14 cellular contexts compared by ENCODE assay signal in genomic region chr4:95289028-95289634, GRCh38.
DNase-seq lines count a peak whose midpoint lies in the region; ATAC-seq and TF ChIP-seq lines count a peak whose summit lies in the region.
"Had no signal": no experiment of that assay in that cellular context is flagged by ENCODE, and none has a peak within 500 bp of the region (broad histone marks: within the 10 kb centered on the region; RNA-seq: fewer than 3 reads in every experiment).

No MANE protein-coding gene starts in this region.

- H3K9me3 Mint-ChIP-seq in activated CD4-positive, alpha-beta T cell treated with anti-CD3 and anti-CD28 coated beads, Interleukin-2, amount 10 ng/mL, durations not matched to agents 24 days and 14 days, result no peaks in the 10 kb centered on the region
- H3K9me3 Mint-ChIP-seq: stimulated activated memory B cell treated with anti-CD40 and anti-IgM and Interleukin-4, amounts not matched to agents 10 μg/mL and 1 μg/mL and 100 μg/mL, for 72 hours had no signal

- no peak for TF ChIP-seq CTCF in GM13977 (IDR thresholded peaks at IDR 0.05; ENCODE audit: extremely low read depth, insufficient read depth, missing control alignments)
- TF ChIP-seq CTCF in fibroblast of mammary gland (conservative IDR thresholded peaks at IDR 0.05; ENCODE audit: control insufficient read depth, insufficient read depth, low read depth, low read length), result no peak

- H3K4me1 Mint-ChIP-seq in activated CD4-positive, alpha-beta T cell treated with anti-CD3 and anti-CD28 coated beads, Interleukin-2, amount 10 ng/mL, durations not matched to agents 24 days and 14 days, result peaks cover 17% of the 10 kb centered on the region
- H3K4me1 Mint-ChIP-seq: stimulated activated memory B cell treated with anti-CD40 and anti-IgM and Interleukin-4, amounts not matched to agents 10 μg/mL and 1 μg/mL and 100 μg/mL, for 72 hours had no signal

- no peak overlapping the region for H3K4me3 Mint-ChIP-seq in activated CD4-positive, alpha-beta T cell treated with anti-CD3 and anti-CD28 coated beads, Interleukin-2, amount 10 ng/mL, durations not matched to agents 24 days and 14 days
- H3K4me3 Mint-ChIP-seq: stimulated activated memory B cell treated with anti-CD40 and anti-IgM and Interleukin-4, amounts not matched to agents 10 μg/mL and 1 μg/mL and 100 μg/mL, for 72 hours; WTC11 had no signal

- DNase-seq in GM13977 (ENCODE audit: low spot score), result peak; percentile 10
- DNase-seq in MV-4-11 (lab: John Stamatoyannopoulos, UW), result peak; percentile 37
- DNase-seq in fibroblast of mammary gland (ENCODE audit: low read depth), result peak; percentile 8
- no peak for DNase-seq in stimulated activated CD4-positive, alpha-beta T cell treated with anti-CD3 and anti-CD28 coated beads, Interleukin-12 subunit alpha, Interleukin-12 subunit beta, amount 100 ng/mL, for 4 hours
- no peak for DNase-seq in activated CD4-positive, alpha-beta T cell treated with anti-CD3 and anti-CD28 coated beads, Interleukin-2, amount 10 ng/mL, durations not matched to agents 24 days and 14 days
- DNase-seq in activated CD4-positive, alpha-beta T cell treated with anti-CD3 and anti-CD28 coated beads, Interleukin-2, amount 50 U/mL, for 1 hour, result no peak
- DNase-seq: amniotic stem cell, Caco-2, NCI-H2171, psoas muscle had no signal

- H3K27me3 Mint-ChIP-seq in activated CD4-positive, alpha-beta T cell treated with anti-CD3 and anti-CD28 coated beads, Interleukin-2, amount 10 ng/mL, durations not matched to agents 24 days and 14 days, result no peaks in the 10 kb centered on the region
- H3K27me3 Mint-ChIP-seq: stimulated activated memory B cell treated with anti-CD40 and anti-IgM and Interleukin-4, amounts not matched to agents 10 μg/mL and 1 μg/mL and 100 μg/mL, for 72 hours had no signal

- H3K36me3 Mint-ChIP-seq in activated CD4-positive, alpha-beta T cell treated with anti-CD3 and anti-CD28 coated beads, Interleukin-2, amount 10 ng/mL, durations not matched to agents 24 days and 14 days (ENCODE audit: low read depth), result no peaks in the 10 kb centered on the region
- H3K36me3 Mint-ChIP-seq: stimulated activated memory B cell treated with anti-CD40 and anti-IgM and Interleukin-4, amounts not matched to agents 10 μg/mL and 1 μg/mL and 100 μg/mL, for 72 hours had no signal

- no peak overlapping the region for H3K4me3 ChIP-seq in fibroblast of mammary gland (ENCODE audit: control insufficient read depth, low read depth, low read length)
- H3K4me3 ChIP-seq: psoas muscle had no signal

- ATAC-seq in GM21825 (IDR thresholded peaks at IDR 0.05; ENCODE audit: unreplicated experiment), result peak; percentile 60
- ATAC-seq in HG03108 (IDR thresholded peaks at IDR 0.05; ENCODE audit: unreplicated experiment), result no peak
- ATAC-seq: psoas muscle; stimulated activated memory B cell treated with anti-CD40 and anti-IgM and Interleukin-4, amounts not matched to agents 10 μg/mL and 1 μg/mL and 100 μg/mL, for 72 hours; WTC11 had no signal

- no peak overlapping the region for H3K27ac Mint-ChIP-seq in activated CD4-positive, alpha-beta T cell treated with anti-CD3 and anti-CD28 coated beads, Interleukin-2, amount 10 ng/mL, durations not matched to agents 24 days and 14 days
- H3K27ac Mint-ChIP-seq: stimulated activated memory B cell treated with anti-CD40 and anti-IgM and Interleukin-4, amounts not matched to agents 10 μg/mL and 1 μg/mL and 100 μg/mL, for 72 hours; WTC11 had no signal

- in situ Hi-C loops in GM13977 (cut with MboI; ENCODE audit: low pct_unique_long_range_greater_than_20kb, low sequenced_read_pairs, unreplicated experiment), result no loop called here

- intact Hi-C loops in activated CD4-positive, alpha-beta T cell treated with anti-CD3 and anti-CD28 coated beads, Interleukin-2, amount 10 ng/mL, durations not matched to agents 24 days and 14 days (cut with micrococcal nuclease), result no loop called here

Comparison
In these comparisons a context has a peak if more than half of its experiments do, and no peak if none do; other contexts are left out.
1. DNase-seq: peak in GM13977 (single experiment), MV-4-11 (single experiment) and fibroblast of mammary gland (single experiment); none in stimulated activated CD4-positive, alpha-beta T cell treated with anti-CD3 and anti-CD28 coated beads, Interleukin-12 subunit alpha, Interleukin-12 subunit beta, amount 100 ng/mL, for 4 hours (single experiment), activated CD4-positive, alpha-beta T cell treated with anti-CD3 and anti-CD28 coated beads, Interleukin-2, amount 10 ng/mL, durations not matched to agents 24 days and 14 days (single experiment) and activated CD4-positive, alpha-beta T cell treated with anti-CD3 and anti-CD28 coated beads, Interleukin-2, amount 50 U/mL, for 1 hour (single experiment).